Comparison of ENCODE assay signal across 1 cellular context in genomic region chr7:27662490-27663205, GRCh38.
A peak's percentile ranks its signal among the peaks of the same experiment; 100 is the strongest.
TF ChIP-seq lines count a peak whose summit lies in the region.

TSS of gene HIBADH (minus strand) at chr7:27662883. CDS start at chr7:27662788, 95 bp downstream.

TF ChIP-seq in H1, 55 proteins besides CTCF, POLR2A, EP300 and RAD21:
- TF ChIP-seq, protein P1, sequence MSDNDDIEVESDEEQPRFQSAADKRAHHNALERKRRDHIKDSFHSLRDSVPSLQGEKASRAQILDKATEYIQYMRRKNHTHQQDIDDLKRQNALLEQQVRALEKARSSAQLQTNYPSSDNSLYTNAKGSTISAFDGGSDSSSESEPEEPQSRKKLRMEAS (IDR thresholded peaks at IDR 0.05), result peak; percentile 67
- TF ChIP-seq CHD2 (IDR thresholded peaks at IDR 0.05; ENCODE audit: low read length) (peak; percentile 92), CBX5 (IDR thresholded peaks at IDR 0.05; ENCODE audit: low read depth, low read length) (no peak), TCF12 (IDR thresholded peaks at IDR 0.05; ENCODE audit: low read depth, low read length) (peak; percentile 60; the same call in 1 of the 2 replicates), CREB1 (IDR thresholded peaks at IDR 0.05) (peak; percentile 87), KDM4A (IDR thresholded peaks at IDR 0.05; ENCODE audit: low read depth, low read length, severe bottlenecking) (peak; percentile 97), SP2 (IDR thresholded peaks at IDR 0.05; ENCODE audit: low read length) (peak; percentile 86), PHF8 (conservative IDR thresholded peaks at IDR 0.05; ENCODE audit: low read depth, low read length) (peak; percentile 86), SP4 (IDR thresholded peaks at IDR 0.05; ENCODE audit: low read length) (peak; percentile 70; the same call in 1 of the 2 replicates), SAP30 (IDR thresholded peaks at IDR 0.05; ENCODE audit: insufficient read depth, insufficient replicate concordance, low read length) (peak; percentile 15), ASH2L (IDR thresholded peaks at IDR 0.05; ENCODE audit: low read length) (peak; percentile 98), RXRA (IDR thresholded peaks at IDR 0.05; ENCODE audit: insufficient read depth, low read depth, low read length) (no peak), HDAC2 (IDR thresholded peaks at IDR 0.05; ENCODE audit: borderline replicate concordance in 1 of 2, low read depth in 2 of 2, low read length in 2 of 2) (peak in 1 of 2 experiments; percentile 52; a peak in 1 of 4 replicates), SUZ12 (IDR thresholded peaks at IDR 0.05; ENCODE audit: low read length) (no peak), SP1 (IDR thresholded peaks at IDR 0.05; ENCODE audit: low read depth, low read length) (peak; percentile 97), BACH1 (IDR thresholded peaks at IDR 0.05; ENCODE audit: low read length) (peak; percentile 64; the same call in 1 of the 2 replicates), CHD1 (IDR thresholded peaks at IDR 0.05; ENCODE audit: low read depth, low read length) (no peak), EGR1 (IDR thresholded peaks at IDR 0.05; ENCODE audit: borderline replicate concordance, low read depth, low read length) (peak; percentile 100), TAF7 (optimal IDR thresholded peaks at IDR 0.05; ENCODE audit: borderline replicate concordance, low read depth, low read length) (peak; percentile 52), USF2 (IDR thresholded peaks at IDR 0.05; ENCODE audit: low read length) (no peak), CHD7 (IDR thresholded peaks at IDR 0.05; ENCODE audit: insufficient replicate concordance, low read length) (no peak), E2F6 (IDR thresholded peaks at IDR 0.05) (peak; percentile 91), SIRT6 (IDR thresholded peaks at IDR 0.05; ENCODE audit: low read length) (no peak), KDM5A (IDR thresholded peaks at IDR 0.05; ENCODE audit: low read length) (no peak), CBX8 (IDR thresholded peaks at IDR 0.05; ENCODE audit: borderline replicate concordance, low read depth, low read length) (no peak), TAF1 (IDR thresholded peaks at IDR 0.05; ENCODE audit: low read depth, low read length) (peak; percentile 65), RBBP5 (IDR thresholded peaks at IDR 0.05; ENCODE audit: borderline replicate concordance, low read depth, low read length) (peak; percentile 98; the same call in 1 of the 2 replicates)
